In genomic region chr9:137020771-137021573, GRCh38 we compare ENCODE assay signal across 14 cellular contexts. TPM values are rescaled to one million over a fixed set of nuclear protein-coding genes. Genes with fewer than 3 reads are reported as not detected.
DNase-seq lines count a peak whose midpoint lies in the region; ATAC-seq, FAIRE-seq and TF ChIP-seq lines count a peak whose summit lies in the region.
"Had no signal": no experiment of that assay in that cellular context is flagged by ENCODE, and none has a peak within 500 bp of the region (broad histone marks: within the 10 kb centered on the region; RNA-seq: fewer than 3 reads in every experiment).

No MANE protein-coding gene starts in this region.

- no peaks in the 10 kb centered on the region for H3K36me3 ChIP-seq in K562 (ENCODE audit: control insufficient read depth, insufficient read depth, low read length)
- H3K36me3 ChIP-seq: MG63, SJSA1 had no signal

- H3K9me1 ChIP-seq in K562 (ENCODE audit: control insufficient read depth, insufficient read depth, low read length): no peaks in the 10 kb centered on the region

- no peaks in the 10 kb centered on the region for H3K27me3 ChIP-seq in K562 (ENCODE audit: control insufficient read depth in 2 of 2, insufficient read depth in 2 of 2, low read length in 2 of 2)
- H3K27me3 ChIP-seq: BLaER1 treated with 17β-estradiol and CSF1 and Interleukin-3, amounts not matched to agents 10 nM and 100 nM; MG63; SJSA1 had no signal

- 45% methylated on average over 22 of the region's 32 CpGs for WGBS in K562 (ENCODE audit: insufficient coverage, low coverage, missing lambda C conversion rate)

- no peaks in the 10 kb centered on the region for H3K79me2 ChIP-seq in K562 (ENCODE audit: control insufficient read depth, insufficient read depth, low read length)

- ATAC-seq in K562: no peak

- H3K9ac ChIP-seq in K562 (ENCODE audit: insufficient read depth in 1 of 2, low read depth in 2 of 2, low read length in 2 of 2): peak overlapping the region in 1 of 2 experiments; percentile 52; a peak in 2 of 4 replicates
- H3K9ac ChIP-seq: BLaER1 treated with 17β-estradiol and CSF1 and Interleukin-3, amounts not matched to agents 10 nM and 100 nM had no signal

- DNase-seq in K562 (ENCODE audit: extremely low read depth in 1 of 4, low spot score in 3 of 4): no peak
- no peak for DNase-seq in substantia nigra (lab: John Stamatoyannopoulos, UW)
- no peak for DNase-seq in ecto neural progenitor cell (ENCODE audit: low spot score)
- DNase-seq: MG63; NCI-H1092 treated with DMSO at 0.1 percent for 48 hours; NCI-H1694; NCI-H2107; NCI-H345; NCI-H526 treated with DMSO at 0.1 percent for 48 hours; NK-92 treated with Interleukin-12 subunit alpha and Interleukin-12 subunit beta, amount 100 ng/mL, for 24 hours; OCI-M1; SW 1271 had no signal

- TF ChIP-seq RAD21 in K562 (CRISPR knock-in tag; conservative IDR thresholded peaks at IDR 0.05 in 1 of 2, IDR thresholded peaks at IDR 0.05 in 1 of 2): no peak

- no peak for TF ChIP-seq POLR2A in K562 (conservative IDR thresholded peaks at IDR 0.05)

- 0 out of 2 replicates have a peak, but pooled peaks cover 5% of the 10 kb centered on the region for H4K20me1 ChIP-seq in K562 (replicated peaks; ENCODE audit: control insufficient read depth, insufficient read depth, low read length)

- CTCF ChIA-PET in K562 (lab: Yijun Ruan, JAX; ENCODE audit: low intra/inter-chr PET ratio): no interaction called here

- H3K27ac ChIP-seq in K562 (ENCODE audit: extremely low read depth, low read depth, low read length): no peak overlapping the region
- H3K27ac ChIP-seq in substantia nigra (ENCODE audit: low read depth, low read length, poor library complexity, severe bottlenecking): peak overlapping the region; percentile 100
- H3K27ac ChIP-seq: BLaER1 treated with 17β-estradiol and CSF1 and Interleukin-3, amounts not matched to agents 10 nM and 100 nM; SJSA1 had no signal

- peaks cover 4 to 85% of the 10 kb centered on the region in 2 experiments; a peak in 4 of 5 replicates for H3K4me1 ChIP-seq in K562 (replicated peaks in 1 of 2; ENCODE audit: control insufficient read depth in 2 of 2, insufficient read depth in 2 of 2, low read length in 2 of 2)
- H3K4me1 ChIP-seq: SJSA1 had no signal

- intact Hi-C loops in K562 (cut with micrococcal nuclease): no loop called here

- FAIRE-seq in K562 (lab: Jason Lieb, UNC): no peak

- in situ Hi-C loops in K562 (cut with MboI): no loop called here

- no peak overlapping the region for H2AFZ ChIP-seq in K562 (ENCODE audit: low read depth, low read length)

- H3K9me3 ChIP-seq in K562 (replicated peaks; ENCODE audit: control insufficient read depth, insufficient read depth, low read depth, low read length): no peaks in the 10 kb centered on the region
- H3K9me3 ChIP-seq: BLaER1 treated with 17β-estradiol and CSF1 and Interleukin-3, amounts not matched to agents 10 nM and 100 nM; MG63; SJSA1 had no signal

- no peak for TF ChIP-seq CTCF in K562 (IDR thresholded peaks at IDR 0.05 in 2 of 3, conservative IDR thresholded peaks at IDR 0.05 in 1 of 3; ENCODE audit: insufficient read depth in 2 of 3, low read depth in 1 of 3, low read length in 3 of 3)

- BruUV-seq in K562 (replicated peaks; lab: Mats Ljungman, UMichigan): no TSS peak

- POLR2A ChIA-PET in K562 (lab: Yijun Ruan, JAX): no interaction called here

- no peak overlapping the region for H3K4me3 ChIP-seq in K562
- H3K4me3 ChIP-seq: BLaER1 treated with 17β-estradiol and CSF1 and Interleukin-3, amounts not matched to agents 10 nM and 100 nM; MG63; SJSA1 had no signal

- TF ChIP-seq EP300 in K562 (IDR thresholded peaks at IDR 0.05; ENCODE audit: low read length): no peak

- H3K4me2 ChIP-seq in K562 (ENCODE audit: insufficient read depth, low read length): no peak overlapping the region
- H3K4me2 ChIP-seq: BLaER1 treated with 17β-estradiol and CSF1 and Interleukin-3, amounts not matched to agents 10 nM and 100 nM had no signal

RNA-seq across cellular contexts. Expression of gene ABCA2, which starts 7.1 kb away (rescaled TPM):
- total RNA-seq in K562 (2011; cell fraction: chromatin; rRNA removed; ENCODE audit: low replicate concordance): 47.9 and 167 TPM in 2 replicates
- 116 and 131 TPM in 2 replicates for total RNA-seq in K562 (2011; cell fraction: nucleolus; rRNA removed)
- 56.3 and 68.3 TPM in 2 replicates for total RNA-seq in K562 (2011; cell fraction: nucleoplasm; rRNA removed)
- total RNA-seq in K562 (2014; rRNA removed) (4.6 and 5.5 TPM in 2 replicates), K562 (2014; rRNA removed; fragmentation: Illumina TruSeq; extraction: Trizol) (0.69 and 0.99 TPM in 2 replicates), K562 (2015; rRNA removed; fragmentation: Illumina TruSeq; extraction: Trizol) (1.6 and 2.9 TPM in 2 replicates), K562 (2021) (12.1 and 14.9 TPM in 2 replicates)
- polyA plus RNA-seq in K562 (2011; rRNA removed) (12.1 and 24.4 TPM in 2 replicates), K562 (2014; fragmentation: Illumina TruSeq; extraction: Trizol) (6.1 and 9.9 TPM in 2 replicates), K562 (2014; fragmentation: Nextera tagmentation; extraction: Ambion mirVana) (not detected), K562 (2014; rRNA removed) (16.2 and 16.3 TPM in 2 replicates)
- 19.7 and 23.3 TPM in 2 replicates for polyA plus RNA-seq in K562 (2011; cell fraction: cytosol; rRNA removed)
- polyA plus RNA-seq in K562 (2011; cell fraction: nucleus; rRNA removed): 253 and 318 TPM in 2 replicates
- polyA plus RNA-seq in K562 (2012): 13.8 and 24.2 TPM in 2 replicates
- polyA minus RNA-seq in K562 (2011; rRNA and poly(A)+ RNA removed): 6.6 and 8.6 TPM in 2 replicates
- polyA minus RNA-seq in K562 (2011; cell fraction: cytosol; rRNA and poly(A)+ RNA removed): 13.4 and 28.5 TPM in 2 replicates
- polyA minus RNA-seq in K562 (2011; cell fraction: nucleus; rRNA and poly(A)+ RNA removed): 43.2 and 52.5 TPM in 2 replicates

RNA-seq across cellular contexts. Expression of gene FUT7, which starts 10.9 kb away (rescaled TPM):
- total RNA-seq in K562 (2011; cell fraction: chromatin; rRNA removed; ENCODE audit: low replicate concordance): not detected in 2 replicates
- total RNA-seq in K562 (2011; cell fraction: nucleolus; rRNA removed): not detected in 2 replicates
- not detected in 2 replicates for total RNA-seq in K562 (2011; cell fraction: nucleoplasm; rRNA removed)
- not detected in 2 replicates for total RNA-seq in K562 (2014; rRNA removed)
- total RNA-seq in K562 (2014; rRNA removed; fragmentation: Illumina TruSeq; extraction: Trizol): not detected in 2 replicates
- total RNA-seq in K562 (2015; rRNA removed; fragmentation: Illumina TruSeq; extraction: Trizol): not detected in 2 replicates
- not detected in 2 replicates for total RNA-seq in K562 (2021)
- not detected in 2 replicates for polyA plus RNA-seq in K562 (2011; rRNA removed)
- not detected in 2 replicates for polyA plus RNA-seq in K562 (2011; cell fraction: cytosol; rRNA removed)
- polyA plus RNA-seq in K562 (2011; cell fraction: nucleus; rRNA removed): not detected in 2 replicates
- not detected in 2 replicates for polyA plus RNA-seq in K562 (2012)
- not detected in 2 replicates for polyA plus RNA-seq in K562 (2014; fragmentation: Illumina TruSeq; extraction: Trizol)
- not detected for polyA plus RNA-seq in K562 (2014; fragmentation: Nextera tagmentation; extraction: Ambion mirVana)
- not detected in 2 replicates for polyA plus RNA-seq in K562 (2014; rRNA removed)
- not detected in 2 replicates for polyA minus RNA-seq in K562 (2011; rRNA and poly(A)+ RNA removed)
- polyA minus RNA-seq in K562 (2011; cell fraction: cytosol; rRNA and poly(A)+ RNA removed): not detected in 2 replicates
- not detected in 2 replicates for polyA minus RNA-seq in K562 (2011; cell fraction: nucleus; rRNA and poly(A)+ RNA removed)
- total RNA-seq: SJSA1 had no signal

RNA-seq across cellular contexts. Expression of gene CLIC3, which starts 24.6 kb away (rescaled TPM):
- total RNA-seq in K562 (2011; cell fraction: chromatin; rRNA removed; ENCODE audit: low replicate concordance): not detected in 2 replicates
- total RNA-seq in K562 (2011; cell fraction: nucleolus; rRNA removed): not detected in 2 replicates
- not detected in 2 replicates for total RNA-seq in K562 (2011; cell fraction: nucleoplasm; rRNA removed)
- total RNA-seq in K562 (2014; rRNA removed): not detected in 2 replicates
- not detected in 2 replicates for total RNA-seq in K562 (2014; rRNA removed; fragmentation: Illumina TruSeq; extraction: Trizol)
- not detected in 2 replicates for total RNA-seq in K562 (2015; rRNA removed; fragmentation: Illumina TruSeq; extraction: Trizol)
- 0.18 and 0.29 TPM in 2 replicates for total RNA-seq in K562 (2021)
- polyA plus RNA-seq in K562 (2011; rRNA removed): 0.07 TPM in 1 of 2 replicates, not detected in the other
- polyA plus RNA-seq in K562 (2011; cell fraction: cytosol; rRNA removed): 0.22 and 1.1 TPM in 2 replicates
- polyA plus RNA-seq in K562 (2011; cell fraction: nucleus; rRNA removed): 0.34 and 0.65 TPM in 2 replicates
- polyA plus RNA-seq in K562 (2012): 0.58 and 0.59 TPM in 2 replicates
- not detected in 2 replicates for polyA plus RNA-seq in K562 (2014; fragmentation: Illumina TruSeq; extraction: Trizol)
- polyA plus RNA-seq in K562 (2014; fragmentation: Nextera tagmentation; extraction: Ambion mirVana): not detected
- 0.27 TPM in 1 of 2 replicates, not detected in the other for polyA plus RNA-seq in K562 (2014; rRNA removed)
- polyA minus RNA-seq in K562 (2011; rRNA and poly(A)+ RNA removed): not detected in 2 replicates
- polyA minus RNA-seq in K562 (2011; cell fraction: cytosol; rRNA and poly(A)+ RNA removed): not detected in 2 replicates
- polyA minus RNA-seq in K562 (2011; cell fraction: nucleus; rRNA and poly(A)+ RNA removed): 0.27 and 0.44 TPM in 2 replicates

RNA-seq across cellular contexts. Expression of gene NPDC1, which starts 25.0 kb away (rescaled TPM):
- total RNA-seq in K562 (2011; cell fraction: chromatin; rRNA removed; ENCODE audit: low replicate concordance): 1.1 and 4.2 TPM in 2 replicates
- 3.2 and 6.0 TPM in 2 replicates for total RNA-seq in K562 (2011; cell fraction: nucleolus; rRNA removed)
- total RNA-seq in K562 (2011; cell fraction: nucleoplasm; rRNA removed): 1.5 and 3.6 TPM in 2 replicates
- total RNA-seq in K562 (2014; rRNA removed) (0.09 and 0.90 TPM in 2 replicates), K562 (2014; rRNA removed; fragmentation: Illumina TruSeq; extraction: Trizol) (not detected in 2 replicates), K562 (2015; rRNA removed; fragmentation: Illumina TruSeq; extraction: Trizol) (0.22 TPM in 1 of 2 replicates, not detected in the other), K562 (2021) (1.5 and 2.1 TPM in 2 replicates)
- polyA plus RNA-seq in K562 (2011; rRNA removed) (1.3 and 3.9 TPM in 2 replicates), K562 (2014; fragmentation: Illumina TruSeq; extraction: Trizol) (0.06 and 0.21 TPM in 2 replicates), K562 (2014; fragmentation: Nextera tagmentation; extraction: Ambion mirVana) (not detected), K562 (2014; rRNA removed) (0.85 and 2.4 TPM in 2 replicates)
- 3.5 and 4.2 TPM in 2 replicates for polyA plus RNA-seq in K562 (2011; cell fraction: cytosol; rRNA removed)
- polyA plus RNA-seq in K562 (2011; cell fraction: nucleus; rRNA removed): 32.5 and 34.7 TPM in 2 replicates
- polyA plus RNA-seq in K562 (2012): 0.85 and 3.1 TPM in 2 replicates
- 0.14 and 0.18 TPM in 2 replicates for polyA minus RNA-seq in K562 (2011; rRNA and poly(A)+ RNA removed)
- polyA minus RNA-seq in K562 (2011; cell fraction: cytosol; rRNA and poly(A)+ RNA removed): 0.95 and 3.5 TPM in 2 replicates
- 2.0 and 3.9 TPM in 2 replicates for polyA minus RNA-seq in K562 (2011; cell fraction: nucleus; rRNA and poly(A)+ RNA removed)
- total RNA-seq: SJSA1 had no signal

RNA-seq across cellular contexts. Expression of gene PAXX, which starts 28.8 kb away (rescaled TPM):
- 38.8 and 156 TPM in 2 replicates for total RNA-seq in K562 (2011; cell fraction: chromatin; rRNA removed; ENCODE audit: low replicate concordance)
- total RNA-seq in K562 (2011; cell fraction: nucleolus; rRNA removed): 232 and 251 TPM in 2 replicates
- total RNA-seq in K562 (2011; cell fraction: nucleoplasm; rRNA removed): 92.5 and 109 TPM in 2 replicates
- total RNA-seq in K562 (2014; rRNA removed) (147 and 175 TPM in 2 replicates), K562 (2014; rRNA removed; fragmentation: Illumina TruSeq; extraction: Trizol) (13.6 and 20.4 TPM in 2 replicates), K562 (2015; rRNA removed; fragmentation: Illumina TruSeq; extraction: Trizol) (59.9 and 63.7 TPM in 2 replicates), K562 (2021) (136 and 140 TPM in 2 replicates)
- polyA plus RNA-seq in K562 (2011; rRNA removed) (38.5 and 41.3 TPM in 2 replicates), K562 (2014; fragmentation: Illumina TruSeq; extraction: Trizol) (23.3 and 45.8 TPM in 2 replicates), K562 (2014; fragmentation: Nextera tagmentation; extraction: Ambion mirVana) (1 to 10 TPM; 1.2 to 6.2 TPM), K562 (2014; rRNA removed) (175 and 182 TPM in 2 replicates)
- polyA plus RNA-seq in K562 (2011; cell fraction: cytosol; rRNA removed): 53.8 and 128 TPM in 2 replicates
- 400 and 559 TPM in 2 replicates for polyA plus RNA-seq in K562 (2011; cell fraction: nucleus; rRNA removed)
- 69.4 and 95.1 TPM in 2 replicates for polyA plus RNA-seq in K562 (2012)
- 1.6 and 3.6 TPM in 2 replicates for polyA minus RNA-seq in K562 (2011; rRNA and poly(A)+ RNA removed)
- polyA minus RNA-seq in K562 (2011; cell fraction: cytosol; rRNA and poly(A)+ RNA removed): 13.8 and 14.0 TPM in 2 replicates
- 57.6 and 59.5 TPM in 2 replicates for polyA minus RNA-seq in K562 (2011; cell fraction: nucleus; rRNA and poly(A)+ RNA removed)
